ENCODE assay signal across 2 cellular contexts in the genomic region with DNA sequence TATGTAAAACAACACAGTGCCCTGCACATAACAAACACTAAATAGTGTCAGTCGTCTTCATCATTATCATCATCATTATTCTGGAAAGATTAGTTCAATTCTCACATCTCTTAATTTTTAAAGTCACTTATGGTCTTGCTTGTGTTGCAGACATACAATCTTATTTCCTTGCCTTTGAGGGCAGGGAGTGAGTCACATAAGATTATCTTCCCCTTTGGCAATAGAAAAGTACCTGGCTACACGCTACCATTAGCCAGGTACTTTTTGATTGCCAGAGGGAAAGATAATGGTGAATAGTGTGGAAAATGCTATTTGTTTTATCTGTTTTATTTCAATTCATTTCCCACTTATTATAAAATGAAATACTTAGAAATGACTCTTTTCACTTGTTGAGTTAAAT.
TF ChIP-seq lines count a peak whose summit lies in the region.

No MANE protein-coding gene starts in this region.

TF ChIP-seq in HepG2, 621 proteins besides CTCF, POLR2A, EP300 and RAD21:
- TF ChIP-seq ZNF12 (CRISPR knock-in tag; IDR thresholded peaks at IDR 0.05) (no peak), ZNF772 (CRISPR knock-in tag; IDR thresholded peaks at IDR 0.05) (no peak), ZBTB7B (CRISPR knock-in tag; IDR thresholded peaks at IDR 0.05) (no peak), THAP11 (CRISPR knock-in tag; IDR thresholded peaks at IDR 0.05) (no peak), ZFP82 (CRISPR knock-in tag; IDR thresholded peaks at IDR 0.05; ENCODE audit: borderline replicate concordance) (no peak), U2AF2 (IDR thresholded peaks at IDR 0.05; ENCODE audit: low read depth, low read length) (no peak), POGZ (CRISPR knock-in tag; IDR thresholded peaks at IDR 0.05) (no peak), MAZ (IDR thresholded peaks at IDR 0.05; ENCODE audit: borderline replicate concordance, low read depth, low read length) (no peak), MAZ (CRISPR knock-in tag; IDR thresholded peaks at IDR 0.05; ENCODE audit: low read depth) (no peak), ZNF703 (CRISPR knock-in tag; IDR thresholded peaks at IDR 0.05; ENCODE audit: borderline replicate concordance) (no peak), NRL (CRISPR knock-in tag; IDR thresholded peaks at IDR 0.05; ENCODE audit: borderline replicate concordance) (no peak), EHMT2 (IDR thresholded peaks at IDR 0.05; ENCODE audit: borderline replicate concordance, low read depth, low read length) (no peak), ZFP1 (CRISPR knock-in tag; IDR thresholded peaks at IDR 0.05) (no peak)
- TF ChIP-seq, protein P1, sequence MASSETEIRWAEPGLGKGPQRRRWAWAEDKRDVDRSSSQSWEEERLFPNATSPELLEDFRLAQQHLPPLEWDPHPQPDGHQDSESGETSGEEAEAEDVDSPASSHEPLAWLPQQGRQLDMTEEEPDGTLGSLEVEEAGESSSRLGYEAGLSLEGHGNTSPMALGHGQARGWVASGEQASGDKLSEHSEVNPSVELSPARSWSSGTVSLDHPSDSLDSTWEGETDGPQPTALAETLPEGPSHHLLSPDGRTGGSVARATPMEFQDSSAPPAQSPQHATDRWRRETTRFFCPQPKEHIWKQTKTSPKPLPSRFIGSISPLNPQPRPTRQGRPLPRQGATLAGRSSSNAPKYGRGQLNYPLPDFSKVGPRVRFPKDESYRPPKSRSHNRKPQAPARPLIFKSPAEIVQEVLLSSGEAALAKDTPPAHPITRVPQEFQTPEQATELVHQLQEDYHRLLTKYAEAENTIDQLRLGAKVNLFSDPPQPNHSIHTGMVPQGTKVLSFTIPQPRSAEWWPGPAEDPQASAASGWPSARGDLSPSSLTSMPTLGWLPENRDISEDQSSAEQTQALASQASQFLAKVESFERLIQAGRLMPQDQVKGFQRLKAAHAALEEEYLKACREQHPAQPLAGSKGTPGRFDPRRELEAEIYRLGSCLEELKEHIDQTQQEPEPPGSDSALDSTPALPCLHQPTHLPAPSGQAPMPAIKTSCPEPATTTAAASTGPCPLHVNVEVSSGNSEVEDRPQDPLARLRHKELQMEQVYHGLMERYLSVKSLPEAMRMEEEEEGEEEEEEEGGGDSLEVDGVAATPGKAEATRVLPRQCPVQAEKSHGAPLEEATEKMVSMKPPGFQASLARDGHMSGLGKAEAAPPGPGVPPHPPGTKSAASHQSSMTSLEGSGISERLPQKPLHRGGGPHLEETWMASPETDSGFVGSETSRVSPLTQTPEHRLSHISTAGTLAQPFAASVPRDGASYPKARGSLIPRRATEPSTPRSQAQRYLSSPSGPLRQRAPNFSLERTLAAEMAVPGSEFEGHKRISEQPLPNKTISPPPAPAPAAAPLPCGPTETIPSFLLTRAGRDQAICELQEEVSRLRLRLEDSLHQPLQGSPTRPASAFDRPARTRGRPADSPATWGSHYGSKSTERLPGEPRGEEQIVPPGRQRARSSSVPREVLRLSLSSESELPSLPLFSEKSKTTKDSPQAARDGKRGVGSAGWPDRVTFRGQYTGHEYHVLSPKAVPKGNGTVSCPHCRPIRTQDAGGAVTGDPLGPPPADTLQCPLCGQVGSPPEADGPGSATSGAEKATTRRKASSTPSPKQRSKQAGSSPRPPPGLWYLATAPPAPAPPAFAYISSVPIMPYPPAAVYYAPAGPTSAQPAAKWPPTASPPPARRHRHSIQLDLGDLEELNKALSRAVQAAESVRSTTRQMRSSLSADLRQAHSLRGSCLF (CRISPR knock-in tag; IDR thresholded peaks at IDR 0.05; ENCODE audit: borderline replicate concordance): no peak
- TF ChIP-seq, protein P2, sequence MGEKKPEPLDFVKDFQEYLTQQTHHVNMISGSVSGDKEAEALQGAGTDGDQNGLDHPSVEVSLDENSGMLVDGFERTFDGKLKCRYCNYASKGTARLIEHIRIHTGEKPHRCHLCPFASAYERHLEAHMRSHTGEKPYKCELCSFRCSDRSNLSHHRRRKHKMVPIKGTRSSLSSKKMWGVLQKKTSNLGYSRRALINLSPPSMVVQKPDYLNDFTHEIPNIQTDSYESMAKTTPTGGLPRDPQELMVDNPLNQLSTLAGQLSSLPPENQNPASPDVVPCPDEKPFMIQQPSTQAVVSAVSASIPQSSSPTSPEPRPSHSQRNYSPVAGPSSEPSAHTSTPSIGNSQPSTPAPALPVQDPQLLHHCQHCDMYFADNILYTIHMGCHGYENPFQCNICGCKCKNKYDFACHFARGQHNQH (CRISPR knock-in tag; IDR thresholded peaks at IDR 0.05): no peak
- TF ChIP-seq, protein P3, sequence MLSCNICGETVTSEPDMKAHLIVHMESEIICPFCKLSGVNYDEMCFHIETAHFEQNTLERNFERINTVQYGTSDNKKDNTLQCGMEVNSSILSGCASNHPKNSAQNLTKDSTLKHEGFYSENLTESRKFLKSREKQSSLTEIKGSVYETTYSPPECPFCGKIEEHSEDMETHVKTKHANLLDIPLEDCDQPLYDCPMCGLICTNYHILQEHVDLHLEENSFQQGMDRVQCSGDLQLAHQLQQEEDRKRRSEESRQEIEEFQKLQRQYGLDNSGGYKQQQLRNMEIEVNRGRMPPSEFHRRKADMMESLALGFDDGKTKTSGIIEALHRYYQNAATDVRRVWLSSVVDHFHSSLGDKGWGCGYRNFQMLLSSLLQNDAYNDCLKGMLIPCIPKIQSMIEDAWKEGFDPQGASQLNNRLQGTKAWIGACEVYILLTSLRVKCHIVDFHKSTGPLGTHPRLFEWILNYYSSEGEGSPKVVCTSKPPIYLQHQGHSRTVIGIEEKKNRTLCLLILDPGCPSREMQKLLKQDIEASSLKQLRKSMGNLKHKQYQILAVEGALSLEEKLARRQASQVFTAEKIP (CRISPR knock-in tag; IDR thresholded peaks at IDR 0.05; ENCODE audit: borderline replicate concordance): no peak

TF ChIP-seq in H1, 55 proteins besides CTCF, POLR2A, EP300 and RAD21:
- TF ChIP-seq, protein P4, sequence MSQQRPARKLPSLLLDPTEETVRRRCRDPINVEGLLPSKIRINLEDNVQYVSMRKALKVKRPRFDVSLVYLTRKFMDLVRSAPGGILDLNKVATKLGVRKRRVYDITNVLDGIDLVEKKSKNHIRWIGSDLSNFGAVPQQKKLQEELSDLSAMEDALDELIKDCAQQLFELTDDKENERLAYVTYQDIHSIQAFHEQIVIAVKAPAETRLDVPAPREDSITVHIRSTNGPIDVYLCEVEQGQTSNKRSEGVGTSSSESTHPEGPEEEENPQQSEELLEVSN (IDR thresholded peaks at IDR 0.05): no peak
